Comparison of ENCODE assay signal across 17 cellular contexts in the genomic region with DNA sequence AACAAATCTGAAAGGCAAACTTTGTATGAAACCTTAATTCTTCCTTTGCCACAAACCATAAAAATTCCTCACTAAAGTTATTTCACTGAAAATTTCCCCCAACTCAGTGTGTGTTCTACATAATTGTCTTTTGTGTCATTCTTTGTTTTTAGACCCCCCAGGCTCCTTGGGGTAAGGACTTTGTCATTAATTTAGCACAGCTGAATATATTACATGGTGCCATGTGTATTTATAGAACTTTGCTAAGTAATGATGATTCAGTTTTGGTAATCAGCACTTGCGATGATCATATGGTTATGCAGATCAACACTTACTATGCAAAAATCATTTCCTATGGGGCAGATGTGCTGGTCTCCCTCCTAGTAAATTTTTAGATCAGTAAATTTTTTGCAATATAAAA.
DNase-seq lines count a peak whose midpoint lies in the region; ATAC-seq, FAIRE-seq and TF ChIP-seq lines count a peak whose summit lies in the region.
"Had no signal": no experiment of that assay in that cellular context is flagged by ENCODE, and none has a peak within 500 bp of the region (broad histone marks: within the 10 kb centered on the region; RNA-seq: fewer than 3 reads in every experiment).

No MANE protein-coding gene starts in this region.

- no peaks in the 10 kb centered on the region for H3K27me3 ChIP-seq in K562 (ENCODE audit: control insufficient read depth in 2 of 2, insufficient read depth in 2 of 2, low read length in 2 of 2)
- H3K27me3 ChIP-seq: BLaER1 had no signal

- no peak overlapping the region for H3K27ac Mint-ChIP-seq in natural killer cell treated with Interleukin-12 subunit alpha and Interleukin-12 subunit beta and Interleukin-15 and Interleukin-18, amount 100 ng/mL, for 72 hours
- H3K27ac Mint-ChIP-seq: IgD-negative memory B cell had no signal

- in situ Hi-C loops in K562 (cut with MboI) = no loop called here

- H3K9me3 ChIP-seq in K562 (replicated peaks; ENCODE audit: control insufficient read depth, insufficient read depth, low read depth, low read length) = no peaks in the 10 kb centered on the region
- H3K9me3 ChIP-seq: SK-N-SH had no signal

- DNase-seq in Daoy (ENCODE audit: low read depth) (peak; percentile 55), RPMI7951 (ENCODE audit: low read depth) (peak; percentile 29), K562 (ENCODE audit: extremely low read depth in 1 of 4, low spot score in 3 of 4) (no peak), skeletal muscle cell (ENCODE audit: low read depth) (peak; percentile 4), dedifferentiated amniotic fluid mesenchymal stem cell (ENCODE audit: extremely low spot score) (no peak)
- DNase-seq in natural killer cell treated with Interleukin-12 subunit alpha and Interleukin-12 subunit beta and Interleukin-15 and Interleukin-18, amount 100 ng/mL, for 72 hours (ENCODE audit: low spot score) = no peak
- DNase-seq: ACHN, NCI-H1048, NCI-H146, NCI-H345, NCI-H526 treated with DMSO at 0.1 percent for 48 hours, PC-3, SK-N-SH had no signal

- no peaks in the 10 kb centered on the region for H3K79me2 ChIP-seq in K562 (ENCODE audit: control insufficient read depth, insufficient read depth, low read length)

- intact Hi-C loops in K562 (cut with micrococcal nuclease) = no loop called here

- WGBS in K562 (ENCODE audit: insufficient coverage, low coverage, missing lambda C conversion rate) = 10% methylated on average over 1 of the region's 1 CpG

- ATAC-seq in K562 (no peak), GM18867 (IDR thresholded peaks at IDR 0.05; ENCODE audit: unreplicated experiment) (no peak)
- ATAC-seq in natural killer cell treated with Interleukin-12 subunit alpha and Interleukin-12 subunit beta and Interleukin-15 and Interleukin-18, amount 100 ng/mL, for 72 hours = no peak
- ATAC-seq: PC-3 had no signal

- FAIRE-seq in K562 (lab: Jason Lieb, UNC) = no peak
- FAIRE-seq: GM18507 had no signal

- H3K4me3 ChIP-seq in K562 (no peak overlapping the region), skeletal muscle cell (ENCODE audit: low read depth, low read length) (no peak overlapping the region)
- H3K4me3 ChIP-seq: BLaER1 had no signal

- H4K20me1 ChIP-seq in K562 (replicated peaks; ENCODE audit: control insufficient read depth, insufficient read depth, low read length) = no peaks in the 10 kb centered on the region
- H4K20me1 ChIP-seq: BLaER1 had no signal

- H2AFZ ChIP-seq in K562 (ENCODE audit: low read depth, low read length) = peak overlapping the region; percentile 10; the same call in 1 of the 2 replicates

- H3K27me3 Mint-ChIP-seq in natural killer cell treated with Interleukin-12 subunit alpha and Interleukin-12 subunit beta and Interleukin-15 and Interleukin-18, amount 100 ng/mL, for 72 hours = no peaks in the 10 kb centered on the region

- no peaks in the 10 kb centered on the region for H3K36me3 ChIP-seq in K562 (ENCODE audit: control insufficient read depth, insufficient read depth, low read length)
- H3K36me3 ChIP-seq: BLaER1 had no signal

- H3K9me1 ChIP-seq in K562 (ENCODE audit: control insufficient read depth, insufficient read depth, low read length) = no peaks in the 10 kb centered on the region

- H3K36me3 Mint-ChIP-seq in natural killer cell treated with Interleukin-12 subunit alpha and Interleukin-12 subunit beta and Interleukin-15 and Interleukin-18, amount 100 ng/mL, for 72 hours = no peaks in the 10 kb centered on the region

- H3K9me3 Mint-ChIP-seq in natural killer cell treated with Interleukin-12 subunit alpha and Interleukin-12 subunit beta and Interleukin-15 and Interleukin-18, amount 100 ng/mL, for 72 hours = peaks cover 10% of the 10 kb centered on the region

- no peak overlapping the region for H3K27ac ChIP-seq in K562 (ENCODE audit: extremely low read depth, low read depth, low read length)
- H3K27ac ChIP-seq: BLaER1 had no signal

- TF ChIP-seq POLR2A in K562 (conservative IDR thresholded peaks at IDR 0.05) = no peak

- no peak for TF ChIP-seq RAD21 in K562 (CRISPR knock-in tag; conservative IDR thresholded peaks at IDR 0.05 in 1 of 2, IDR thresholded peaks at IDR 0.05 in 1 of 2)

- no peak overlapping the region for H3K4me3 Mint-ChIP-seq in natural killer cell treated with Interleukin-12 subunit alpha and Interleukin-12 subunit beta and Interleukin-15 and Interleukin-18, amount 100 ng/mL, for 72 hours
- H3K4me3 Mint-ChIP-seq: IgD-negative memory B cell had no signal

- no peak for TF ChIP-seq CTCF in K562 (IDR thresholded peaks at IDR 0.05 in 2 of 3, conservative IDR thresholded peaks at IDR 0.05 in 1 of 3; ENCODE audit: insufficient read depth in 2 of 3, low read depth in 1 of 3, low read length in 3 of 3)

- TF ChIP-seq EP300 in K562 (IDR thresholded peaks at IDR 0.05; ENCODE audit: low read length) = no peak

- no peaks in the 10 kb centered on the region for H3K4me1 ChIP-seq in K562 (replicated peaks in 1 of 2; ENCODE audit: control insufficient read depth in 2 of 2, insufficient read depth in 2 of 2, low read length in 2 of 2)
- H3K4me1 ChIP-seq: BLaER1 had no signal

- H3K4me1 Mint-ChIP-seq in natural killer cell treated with Interleukin-12 subunit alpha and Interleukin-12 subunit beta and Interleukin-15 and Interleukin-18, amount 100 ng/mL, for 72 hours (ENCODE audit: low read depth in 2 of 2) = no peaks in the 10 kb centered on the region

- no peak overlapping the region for H3K9ac ChIP-seq in K562 (ENCODE audit: insufficient read depth in 1 of 2, low read depth in 2 of 2, low read length in 2 of 2)
- H3K9ac ChIP-seq: BLaER1, SK-N-SH had no signal

- CTCF ChIA-PET in K562 (lab: Yijun Ruan, JAX; ENCODE audit: low intra/inter-chr PET ratio) = no interaction called here

- POLR2A ChIA-PET in K562 (lab: Yijun Ruan, JAX) = interaction anchor here (0.7 kb wide), 1 partner anchor 10 kb away, joined by 3 read pairs; no protein-coding TSS in a partner anchor

- no peak overlapping the region for H3K4me2 ChIP-seq in K562 (ENCODE audit: insufficient read depth, low read length)
- H3K4me2 ChIP-seq: BLaER1, SK-N-SH had no signal

- no TSS peak for BruUV-seq in K562 (replicated peaks; lab: Mats Ljungman, UMichigan)

TF ChIP-seq in K562, 482 proteins besides CTCF, POLR2A, EP300 and RAD21:
- 0 out of 2 replicates have a peak, but pooled peaks have one; percentile 27 for TF ChIP-seq MAFG (tag; conservative IDR thresholded peaks at IDR 0.05)
- TF ChIP-seq ELF4 (CRISPR knock-in tag; IDR thresholded peaks at IDR 0.05) = no peak
- no peak for TF ChIP-seq TEAD1 (CRISPR knock-in tag; IDR thresholded peaks at IDR 0.05)
- no peak for TF ChIP-seq JUND (IDR thresholded peaks at IDR 0.05; ENCODE audit: borderline replicate concordance, low read depth, low read length)
- no peak for TF ChIP-seq JUND (tag; IDR thresholded peaks at IDR 0.05; ENCODE audit: borderline replicate concordance, low read depth, low read length)
- no peak for TF ChIP-seq MYC (IDR thresholded peaks at IDR 0.05; ENCODE audit: low read depth, low read length)
- TF ChIP-seq MYC (CRISPR knock-in tag; IDR thresholded peaks at IDR 0.05; ENCODE audit: borderline replicate concordance, low read depth) = no peak
- TF ChIP-seq ZNF589 (CRISPR knock-in tag; IDR thresholded peaks at IDR 0.05; ENCODE audit: low read depth) = no peak
- TF ChIP-seq SNIP1 (IDR thresholded peaks at IDR 0.05; ENCODE audit: low read depth) = no peak
- no peak for TF ChIP-seq PCBP2 (IDR thresholded peaks at IDR 0.05; ENCODE audit: low read depth, low read length, poor library complexity, severe bottlenecking)
- peak; percentile 12; the same call in 1 of the 2 replicates for TF ChIP-seq NFE2 (IDR thresholded peaks at IDR 0.05; ENCODE audit: low read depth)
- TF ChIP-seq NUFIP1 (IDR thresholded peaks at IDR 0.05; ENCODE audit: partially characterized antibody) = no peak
- TF ChIP-seq KLF16 (IDR thresholded peaks at IDR 0.05) = no peak
- TF ChIP-seq CBFA2T3 (IDR thresholded peaks at IDR 0.05) = no peak
- no peak for TF ChIP-seq WHSC1 (IDR thresholded peaks at IDR 0.05; ENCODE audit: low read length)

Comparison
In these comparisons a context has a peak if more than half of its experiments do, and no peak if none do; other contexts are left out.
1. DNase-seq: peak in Daoy (single experiment), RPMI7951 (single experiment) and skeletal muscle cell (single experiment); none in K562 (0 of 4), dedifferentiated amniotic fluid mesenchymal stem cell (single experiment) and natural killer cell treated with Interleukin-12 subunit alpha and Interleukin-12 subunit beta and Interleukin-15 and Interleukin-18, amount 100 ng/mL, for 72 hours (single experiment).